Comparison of ENCODE assay signal across 22 cellular contexts in the genomic region with DNA sequence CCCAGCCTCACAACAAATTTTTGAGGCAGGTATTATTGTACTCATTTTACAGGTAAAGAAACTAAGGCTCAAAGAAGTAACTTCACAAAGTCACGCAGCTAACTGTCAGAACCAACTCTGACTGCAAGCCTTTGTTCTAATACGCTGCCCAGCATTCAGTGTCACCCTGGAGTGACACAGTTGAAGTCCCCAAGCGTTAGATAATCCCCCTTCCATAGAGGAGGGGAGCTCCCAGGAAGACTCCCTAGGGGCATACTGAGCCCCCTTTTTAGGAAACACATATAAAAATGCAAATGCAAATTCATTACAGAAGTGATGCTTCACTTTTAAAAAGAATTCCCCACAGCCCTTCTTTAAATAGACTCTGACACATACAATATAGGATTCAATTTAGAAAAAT.
"Had no signal": no experiment of that assay in that cellular context is flagged by ENCODE, and none has a peak within 500 bp of the region (broad histone marks: within the 10 kb centered on the region; RNA-seq: fewer than 3 reads in every experiment).

No MANE protein-coding gene starts in this region.

- H3K4me1 Mint-ChIP-seq: natural killer cell; stimulated activated naive CD8-positive, alpha-beta T cell treated with anti-CD3 and anti-CD28 coated beads, Interleukin-15, amount 100 ng/mL, for 72 hours had no signal

- H3K4me1 ChIP-seq: breast epithelium, lower lobe of right lung, right lobe of liver had no signal

- DNase-seq: activated CD4-positive, alpha-beta T cell treated with anti-CD3 and anti-CD28 coated beads for 4 hours; activated CD4-positive, alpha-beta T cell treated with anti-CD3 and anti-CD28 coated beads, Interleukin-2, amount 50 U/mL, for 4 hours; activated naive CD4-positive, alpha-beta T cell; activated T-cell treated with anti-CD3 and anti-CD28 coated beads for 4 hours; activated T-cell treated with anti-CD3 and anti-CD28 coated beads, Interleukin-2, amount 50 U/mL, for 72 hours; central memory CD4-positive, alpha-beta T cell; foreskin fibroblast; kidney glomerular epithelial cell; lower lobe of right lung; mesenchymal stem cell; natural killer cell; right lobe of liver; stimulated activated CD4-positive, alpha-beta T cell treated with anti-CD3 and anti-CD28 coated beads, Interleukin-12 subunit alpha, Interleukin-12 subunit beta, amount 100 ng/mL, for 4 hours; stimulated activated CD4-positive, alpha-beta T cell treated with anti-CD3 and anti-CD28 coated beads, Interleukin-4, amount 100 ng/mL, for 1 hour; stimulated activated naive CD8-positive, alpha-beta T cell treated with anti-CD3 and anti-CD28 coated beads, Interleukin-15, amount 100 ng/mL, for 72 hours; substantia nigra had no signal

- H3K27ac ChIP-seq: breast epithelium, lower lobe of right lung, right lobe of liver, vagina had no signal

- H3K27ac Mint-ChIP-seq: activated naive CD4-positive, alpha-beta T cell treated with anti-CD3 and anti-CD28 coated beads, Interleukin-2, amount 50 U/mL, for 72 hours; activated T-cell treated with anti-CD3 and anti-CD28 coated beads, Interleukin-2, amount 50 U/mL, for 72 hours; natural killer cell; stimulated activated naive CD8-positive, alpha-beta T cell treated with anti-CD3 and anti-CD28 coated beads, Interleukin-15, amount 100 ng/mL, for 72 hours; type B pancreatic cell had no signal

- H3K36me3 Mint-ChIP-seq: activated naive CD4-positive, alpha-beta T cell treated with anti-CD3 and anti-CD28 coated beads, Interleukin-2, amount 50 U/mL, for 72 hours; natural killer cell had no signal

- ATAC-seq: activated naive CD4-positive, alpha-beta T cell treated with anti-CD3 and anti-CD28 coated beads, Interleukin-2, amount 50 U/mL, for 72 hours; activated T-cell treated with anti-CD3 and anti-CD28 coated beads, Interleukin-2, amount 50 U/mL, for 72 hours; esophagus mucosa; left lobe of liver; lower lobe of right lung; natural killer cell; right lobe of liver; stimulated activated naive CD8-positive, alpha-beta T cell treated with anti-CD3 and anti-CD28 coated beads, Interleukin-15, amount 100 ng/mL, for 72 hours had no signal

- H3K27me3 ChIP-seq: breast epithelium, right lobe of liver, vagina had no signal

- H3K9me3 ChIP-seq: breast epithelium, lower lobe of right lung, right lobe of liver, vagina had no signal

- H3K4me3 Mint-ChIP-seq: activated T-cell treated with anti-CD3 and anti-CD28 coated beads, Interleukin-2, amount 50 U/mL, for 72 hours; natural killer cell; stimulated activated naive CD8-positive, alpha-beta T cell treated with anti-CD3 and anti-CD28 coated beads, Interleukin-15, amount 100 ng/mL, for 72 hours; type B pancreatic cell had no signal

- H3K4me3 ChIP-seq: breast epithelium, lower lobe of right lung, right lobe of liver, vagina had no signal

- H3K36me3 ChIP-seq: breast epithelium, lower lobe of right lung, right lobe of liver, vagina had no signal

- H3K9me3 Mint-ChIP-seq: activated naive CD4-positive, alpha-beta T cell treated with anti-CD3 and anti-CD28 coated beads, Interleukin-2, amount 50 U/mL, for 72 hours; activated T-cell treated with anti-CD3 and anti-CD28 coated beads, Interleukin-2, amount 50 U/mL, for 72 hours; natural killer cell; stimulated activated naive CD8-positive, alpha-beta T cell treated with anti-CD3 and anti-CD28 coated beads, Interleukin-15, amount 100 ng/mL, for 72 hours; type B pancreatic cell had no signal
